In the genomic region with DNA sequence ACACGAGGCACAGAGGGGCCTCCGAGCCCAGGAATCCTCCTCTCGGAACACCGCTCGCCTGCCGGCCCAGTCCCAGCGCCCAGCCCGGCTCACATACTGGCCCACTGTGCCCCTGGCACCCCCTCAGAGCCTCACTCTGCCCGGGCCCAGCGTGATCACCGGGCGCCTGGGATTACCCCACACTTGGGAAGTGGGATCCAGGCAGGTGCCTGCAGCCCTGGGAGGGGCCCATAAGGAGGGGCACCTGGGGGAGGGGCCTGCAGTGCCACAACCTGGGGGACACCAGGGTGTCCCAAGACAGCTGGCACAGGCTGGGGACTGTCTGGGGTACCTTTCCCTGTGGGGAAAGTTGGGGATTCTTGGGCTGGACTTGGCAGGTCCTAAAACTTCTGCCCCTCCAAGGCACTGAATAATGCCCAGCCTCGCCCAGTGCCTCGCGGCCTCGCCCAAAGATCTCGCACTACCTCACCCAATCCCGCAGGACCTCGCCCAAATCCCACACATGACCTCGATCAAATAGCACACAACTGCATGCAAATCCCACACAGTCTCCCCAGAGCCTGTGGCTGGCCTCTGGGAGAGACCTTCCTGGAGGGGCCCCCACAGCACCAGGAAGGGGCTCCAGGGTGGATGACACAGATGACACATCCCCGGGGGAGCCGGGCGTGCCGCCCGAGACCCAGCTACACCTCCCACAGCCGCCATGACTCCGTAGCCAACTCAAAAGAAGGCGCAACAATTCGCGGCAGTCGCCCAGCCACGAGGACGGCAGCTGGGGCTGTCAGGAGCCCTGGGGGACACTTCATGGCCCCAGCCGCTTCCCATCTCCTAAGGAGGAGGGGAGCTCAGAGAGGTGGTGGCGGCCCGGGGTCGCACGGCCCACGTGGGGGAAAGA, we compare ENCODE assay signal across 11 cellular contexts. TPM values are rescaled to one million over a fixed set of nuclear protein-coding genes. Genes with fewer than 3 reads are reported as not detected.
DNase-seq lines count a peak whose midpoint lies in the region; ATAC-seq lines count a peak whose summit lies in the region.
"Had no signal": no experiment of that assay in that cellular context is flagged by ENCODE, and none has a peak within 500 bp of the region (broad histone marks: within the 10 kb centered on the region; RNA-seq: fewer than 3 reads in every experiment).

No MANE protein-coding gene starts in this region.

- no peaks in the 10 kb centered on the region for H3K27me3 ChIP-seq in right cardiac atrium (ENCODE audit: control insufficient read depth, insufficient read depth)

- 68% methylated on average over 39 of the region's 39 CpGs for WGBS in right cardiac atrium

- peaks cover 29% of the 10 kb centered on the region for H3K4me1 Mint-ChIP-seq in T-helper 2 cell treated with Interferon-gamma antibody and Interleukin-4, amounts not matched to agents 5 μg/mL and 100 μg/mL, for 36 hours (ENCODE audit: low read depth)
- H3K4me1 Mint-ChIP-seq in activated T-helper 1 cell treated with anti-CD3 and anti-CD28 coated beads, Interleukin-12 subunit alpha, Interleukin-12 subunit beta, Interleukin-2, Interleukin-4 antibody, amounts not matched to agents 30 ng/mL and 10 ng/mL and 1 ng/mL, durations not matched to agents 14 hours and 24 hours and 36 hours (ENCODE audit: low read depth) = peaks cover 23% of the 10 kb centered on the region

- H3K36me3 Mint-ChIP-seq in T-helper 2 cell treated with Interferon-gamma antibody and Interleukin-4, amounts not matched to agents 5 μg/mL and 100 μg/mL, for 36 hours (ENCODE audit: low read depth) = peaks cover 13% of the 10 kb centered on the region
- peaks cover 10% of the 10 kb centered on the region for H3K36me3 Mint-ChIP-seq in activated T-helper 1 cell treated with anti-CD3 and anti-CD28 coated beads, Interleukin-12 subunit alpha, Interleukin-12 subunit beta, Interleukin-2, Interleukin-4 antibody, amounts not matched to agents 30 ng/mL and 10 ng/mL and 1 ng/mL, durations not matched to agents 14 hours and 24 hours and 36 hours (ENCODE audit: low read depth)
- H3K36me3 Mint-ChIP-seq: type B pancreatic cell had no signal

- H3K4me3 Mint-ChIP-seq in T-helper 2 cell treated with Interferon-gamma antibody and Interleukin-4, amounts not matched to agents 5 μg/mL and 100 μg/mL, for 36 hours = peak overlapping the region; percentile 71
- peak overlapping the region; percentile 61 for H3K4me3 Mint-ChIP-seq in activated T-helper 1 cell treated with anti-CD3 and anti-CD28 coated beads, Interleukin-12 subunit alpha, Interleukin-12 subunit beta, Interleukin-2, Interleukin-4 antibody, amounts not matched to agents 30 ng/mL and 10 ng/mL and 1 ng/mL, durations not matched to agents 14 hours and 24 hours and 36 hours
- H3K4me3 Mint-ChIP-seq: type B pancreatic cell had no signal

- H3K27ac ChIP-seq in right cardiac atrium (ENCODE audit: low read length) = peak overlapping the region; percentile 22

- no peaks in the 10 kb centered on the region for H3K27me3 Mint-ChIP-seq in T-helper 2 cell treated with Interferon-gamma antibody and Interleukin-4, amounts not matched to agents 5 μg/mL and 100 μg/mL, for 36 hours (ENCODE audit: low read depth)
- no peaks in the 10 kb centered on the region for H3K27me3 Mint-ChIP-seq in activated T-helper 1 cell treated with anti-CD3 and anti-CD28 coated beads, Interleukin-12 subunit alpha, Interleukin-12 subunit beta, Interleukin-2, Interleukin-4 antibody, amounts not matched to agents 30 ng/mL and 10 ng/mL and 1 ng/mL, durations not matched to agents 14 hours and 24 hours and 36 hours (ENCODE audit: insufficient read depth)
- H3K27me3 Mint-ChIP-seq: type B pancreatic cell had no signal

- no peaks in the 10 kb centered on the region for H3K9me3 ChIP-seq in right cardiac atrium (ENCODE audit: control insufficient read depth, low read length)

- peak overlapping the region; percentile 95 for H3K27ac Mint-ChIP-seq in T-helper 2 cell treated with Interferon-gamma antibody and Interleukin-4, amounts not matched to agents 5 μg/mL and 100 μg/mL, for 36 hours
- H3K27ac Mint-ChIP-seq in activated T-helper 1 cell treated with anti-CD3 and anti-CD28 coated beads, Interleukin-12 subunit alpha, Interleukin-12 subunit beta, Interleukin-2, Interleukin-4 antibody, amounts not matched to agents 30 ng/mL and 10 ng/mL and 1 ng/mL, durations not matched to agents 14 hours and 24 hours and 36 hours = peak overlapping the region; percentile 67
- H3K27ac Mint-ChIP-seq: type B pancreatic cell had no signal

- DNase-seq in T-helper 2 cell treated with Interferon-gamma antibody and Interleukin-4, amounts not matched to agents 5 μg/mL and 100 μg/mL, for 36 hours (ENCODE audit: low spot score) = no peak
- DNase-seq in T-helper 2 cell (no peak), right cardiac atrium (no peak), dermis blood vessel endothelial cell (no peak)
- DNase-seq in activated T-helper 1 cell treated with anti-CD3 and anti-CD28 coated beads, Interleukin-12 subunit alpha, Interleukin-12 subunit beta, Interleukin-2, Interleukin-4 antibody, amounts not matched to agents 30 ng/mL and 10 ng/mL and 1 ng/mL, durations not matched to agents 14 hours and 24 hours and 36 hours (ENCODE audit: low spot score) = no peak
- DNase-seq in stimulated activated CD8-positive, alpha-beta memory T cell treated with anti-CD3 and anti-CD28 coated beads, Interleukin-4, amount 100 ng/mL, for 48 hours = peak; percentile 51
- DNase-seq: mesendoderm, NCI-H510A treated with DMSO at 0.1 percent for 48 hours had no signal

- peaks cover 22% of the 10 kb centered on the region for H3K4me1 ChIP-seq in right cardiac atrium (ENCODE audit: control insufficient read depth, insufficient read depth, low read length)

- intact Hi-C loops in activated T-helper 1 cell treated with anti-CD3 and anti-CD28 coated beads, Interleukin-12 subunit alpha, Interleukin-12 subunit beta, Interleukin-2, Interleukin-4 antibody, amounts not matched to agents 30 ng/mL and 10 ng/mL and 1 ng/mL, durations not matched to agents 14 hours and 24 hours and 36 hours (cut with micrococcal nuclease) = loop anchor here (5.0 kb wide), 1 partner anchor 290 kb away; no protein-coding TSS in a partner anchor
- intact Hi-C loops in right cardiac atrium (cut with DNase I) = no loop called here

- no peaks in the 10 kb centered on the region for H3K9me3 Mint-ChIP-seq in T-helper 2 cell treated with Interferon-gamma antibody and Interleukin-4, amounts not matched to agents 5 μg/mL and 100 μg/mL, for 36 hours
- H3K9me3 Mint-ChIP-seq in activated T-helper 1 cell treated with anti-CD3 and anti-CD28 coated beads, Interleukin-12 subunit alpha, Interleukin-12 subunit beta, Interleukin-2, Interleukin-4 antibody, amounts not matched to agents 30 ng/mL and 10 ng/mL and 1 ng/mL, durations not matched to agents 14 hours and 24 hours and 36 hours = no peaks in the 10 kb centered on the region
- H3K9me3 Mint-ChIP-seq: type B pancreatic cell had no signal

- H3K4me3 ChIP-seq in right cardiac atrium (ENCODE audit: low read length) = no peak overlapping the region

- ATAC-seq in right cardiac atrium (peak in 1 of 2 donors; percentile 39), HG02588 (IDR thresholded peaks at IDR 0.05; ENCODE audit: unreplicated experiment) (no peak), GM21737 (IDR thresholded peaks at IDR 0.05; ENCODE audit: unreplicated experiment) (no peak)

RNA-seq across cellular contexts. Expression of a gene that starts 13.7 kb away (rescaled TPM):
- total RNA-seq in activated T-helper 1 cell treated with anti-CD3 and anti-CD28 coated beads, Interleukin-12 subunit alpha, Interleukin-12 subunit beta, Interleukin-2, Interleukin-4 antibody, amounts not matched to agents 30 ng/mL and 10 ng/mL and 1 ng/mL, durations not matched to agents 14 hours and 24 hours and 36 hours = 115 and 121 TPM in 2 replicates
- total RNA-seq in right cardiac atrium (10 to 100 TPM; 20.4 to 31.9 (median 29.4) TPM), dermis blood vessel endothelial cell (157 and 319 TPM in 2 replicates)
- polyA plus RNA-seq in right cardiac atrium = 10.8 TPM

RNA-seq across cellular contexts. Expression of a gene that starts 49.3 kb away (rescaled TPM):
- 87.3 and 88.5 TPM in 2 replicates for total RNA-seq in activated T-helper 1 cell treated with anti-CD3 and anti-CD28 coated beads, Interleukin-12 subunit alpha, Interleukin-12 subunit beta, Interleukin-2, Interleukin-4 antibody, amounts not matched to agents 30 ng/mL and 10 ng/mL and 1 ng/mL, durations not matched to agents 14 hours and 24 hours and 36 hours
- total RNA-seq in right cardiac atrium (10 to 100 TPM; 24.2 to 35.3 (median 28.6) TPM), dermis blood vessel endothelial cell (20.8 and 43.8 TPM in 2 replicates)
- 23.1 TPM for polyA plus RNA-seq in right cardiac atrium
